In genomic region chr20:47768016-47768953, GRCh38 we compare ENCODE assay signal across 11 cellular contexts. TPM values are rescaled to one million over a fixed set of nuclear protein-coding genes. Genes with fewer than 3 reads are reported as not detected.
DNase-seq lines count a peak whose midpoint lies in the region; ATAC-seq and TF ChIP-seq lines count a peak whose summit lies in the region.
"Had no signal": no experiment of that assay in that cellular context is flagged by ENCODE, and none has a peak within 500 bp of the region (broad histone marks: within the 10 kb centered on the region; RNA-seq: fewer than 3 reads in every experiment).

No MANE protein-coding gene starts in this region.

- H3K9me3 ChIP-seq in RWPE2 (ENCODE audit: severe bottlenecking) = no peaks in the 10 kb centered on the region
- H3K9me3 ChIP-seq in right atrium auricular region = peaks cover 0 to 10% of the 10 kb centered on the region in 2 donors

- H3K27me3 ChIP-seq in RWPE2 (ENCODE audit: insufficient read depth, poor library complexity, severe bottlenecking) (no peaks in the 10 kb centered on the region), right atrium auricular region (no peaks in the 10 kb centered on the region)

- in situ Hi-C loops in GM13977 (cut with MboI; ENCODE audit: low pct_unique_long_range_greater_than_20kb, low sequenced_read_pairs, unreplicated experiment) = no loop called here

- intact Hi-C loops in posterior vena cava (cut with DNase I) = no loop called here

- H3K36me3 ChIP-seq in RWPE2 (ENCODE audit: low read depth) (peaks cover 59% of the 10 kb centered on the region), right atrium auricular region (no peaks in the 10 kb centered on the region)

- peak overlapping the region; percentile 67 for H3K27ac ChIP-seq in RWPE2 (ENCODE audit: poor library complexity, severe bottlenecking)
- H3K27ac ChIP-seq in right atrium auricular region = peak overlapping the region; percentile 31 to 35

- ATAC-seq in RWPE2 (ENCODE audit: low read depth) (no peak), GM18519 (IDR thresholded peaks at IDR 0.05; ENCODE audit: low FRiP score, unreplicated experiment) (no peak), GM18498 (IDR thresholded peaks at IDR 0.05; ENCODE audit: unreplicated experiment) (no peak)
- ATAC-seq: PC-3 had no signal

- H3K4me1 ChIP-seq in RWPE2 (ENCODE audit: insufficient read depth, poor library complexity, severe bottlenecking) = peaks cover 6% of the 10 kb centered on the region
- H3K4me1 ChIP-seq in right atrium auricular region = peaks cover 0 to 16% of the 10 kb centered on the region in 2 donors

- no peak overlapping the region for H3K4me3 ChIP-seq in RWPE2 (ENCODE audit: severe bottlenecking)
- H3K4me3 ChIP-seq in right atrium auricular region = no peak overlapping the region

- TF ChIP-seq CTCF in RWPE2 (IDR thresholded peaks at IDR 0.05; ENCODE audit: poor library complexity, severe bottlenecking) (no peak), right atrium auricular region (IDR thresholded peaks at IDR 0.05) (no peak), GM13977 (IDR thresholded peaks at IDR 0.05; ENCODE audit: extremely low read depth, insufficient read depth, missing control alignments) (no peak)

- DNase-seq in CD1c-positive myeloid dendritic cell (ENCODE audit: extremely low spot score) (peak; percentile 97), RWPE2 (ENCODE audit: low spot score) (no peak), right atrium auricular region (ENCODE audit: low spot score) (peak; percentile 69), posterior vena cava (ENCODE audit: low spot score) (peak; percentile 85), GM13977 (ENCODE audit: low spot score) (no peak), DMS79 treated with DMSO at 0.1 percent for 48 hours (lab: John Stamatoyannopoulos, UW) (no peak)
- DNase-seq: DMS153, PC-3, T-helper 9 cell had no signal

RNA-seq across cellular contexts. Expression of gene SULF2, which starts 17.0 kb away (rescaled TPM):
- total RNA-seq in right atrium auricular region (10 to 100 TPM; 33.7 to 57.8 TPM), posterior vena cava (100 to 1,000 TPM in 1 of 2 donors, 10 to 100 TPM in 1; 89.4 to 141 TPM)

Comparison
In these comparisons a context has a peak if more than half of its experiments do, and no peak if none do; other contexts are left out.
1. DNase-seq: peak in CD1c-positive myeloid dendritic cell (single experiment), right atrium auricular region (single experiment) and posterior vena cava (single experiment); none in RWPE2 (single experiment), GM13977 (single experiment) and DMS79 treated with DMSO at 0.1 percent for 48 hours (single experiment).